In genomic region chr16:57726433-57726947, GRCh38 we compare ENCODE assay signal across 3 cellular contexts.
TF ChIP-seq lines count a peak whose summit lies in the region.

No MANE protein-coding gene starts in this region.

TF ChIP-seq in HepG2, 621 proteins besides CTCF, POLR2A, EP300 and RAD21:
- TF ChIP-seq KLF9 (CRISPR knock-in tag; IDR thresholded peaks at IDR 0.05; ENCODE audit: low read depth) (no peak), ZNF768 (CRISPR knock-in tag; IDR thresholded peaks at IDR 0.05) (peak; percentile 90), GATAD2A (CRISPR knock-in tag; IDR thresholded peaks at IDR 0.05) (no peak), REST (IDR thresholded peaks at IDR 0.05; ENCODE audit: borderline replicate concordance in 1 of 2, low read depth in 1 of 2, low read length in 2 of 2) (no peak), ZSCAN22 (CRISPR knock-in tag; IDR thresholded peaks at IDR 0.05) (no peak), ZNF468 (CRISPR knock-in tag; IDR thresholded peaks at IDR 0.05) (no peak), ZNF24 (IDR thresholded peaks at IDR 0.05) (no peak), ZNF143 (CRISPR knock-in tag; IDR thresholded peaks at IDR 0.05) (no peak)

TF ChIP-seq in GM12878, 131 proteins besides CTCF, POLR2A, EP300 and RAD21:
- TF ChIP-seq SMARCA5 (IDR thresholded peaks at IDR 0.05) (0 out of 2 replicates have a peak, but pooled peaks have one; percentile 63), SRF (IDR thresholded peaks at IDR 0.05; ENCODE audit: low read depth in 2 of 2, low read length in 2 of 2) (no peak), SPI1 (IDR thresholded peaks at IDR 0.05; ENCODE audit: borderline replicate concordance, insufficient read depth, low read depth, low read length) (peak; percentile 65; the same call in 1 of the 2 replicates)

TF ChIP-seq in SK-N-SH treated with all-trans-retinoic acid at 6 μM for 48 hours, 23 proteins besides CTCF, POLR2A, EP300 and RAD21:
- no peak for TF ChIP-seq TSHZ2 (CRISPR knock-in tag; IDR thresholded peaks at IDR 0.05)
- TF ChIP-seq ZNF70 (CRISPR knock-in tag; IDR thresholded peaks at IDR 0.05): no peak
- TF ChIP-seq BACH2 (CRISPR knock-in tag; IDR thresholded peaks at IDR 0.05; ENCODE audit: borderline replicate concordance): no peak
- TF ChIP-seq ZNF8 (CRISPR knock-in tag; IDR thresholded peaks at IDR 0.05): no peak
- TF ChIP-seq ZNF565 (CRISPR knock-in tag; conservative IDR thresholded peaks at IDR 0.05; ENCODE audit: low read depth): no peak
TF ChIP-seq in SK-N-SH treated with all-trans-retinoic acid at 6 μM for 48 hours: peak in this region for 0.
